ENCODE assay signal across 1 cellular context in the genomic region with DNA sequence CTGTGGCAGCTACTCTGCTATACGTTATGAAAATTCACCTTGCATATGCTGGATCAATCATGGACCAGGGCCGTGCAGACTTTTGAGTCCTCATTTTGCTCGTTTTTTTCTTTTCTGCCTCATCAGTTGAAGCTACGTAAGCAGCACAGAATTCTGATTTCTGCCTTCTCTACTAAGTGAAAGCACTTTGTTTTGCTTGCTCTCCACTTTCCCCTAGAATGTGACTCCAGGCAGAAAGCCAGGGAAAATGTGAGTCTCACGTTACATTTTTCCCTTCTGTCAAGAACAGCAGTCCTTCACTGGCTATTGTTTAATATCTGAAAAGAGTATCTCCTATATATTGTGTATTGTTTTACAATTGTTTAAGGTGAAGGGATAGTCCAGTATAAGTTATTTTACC.
TF ChIP-seq lines count a peak whose summit lies in the region.

No MANE protein-coding gene starts in this region.

TF ChIP-seq in SK-N-SH treated with all-trans-retinoic acid at 6 μM for 48 hours, 23 proteins besides CTCF, POLR2A, EP300 and RAD21 (continued from another document):
- TF ChIP-seq, protein P1, sequence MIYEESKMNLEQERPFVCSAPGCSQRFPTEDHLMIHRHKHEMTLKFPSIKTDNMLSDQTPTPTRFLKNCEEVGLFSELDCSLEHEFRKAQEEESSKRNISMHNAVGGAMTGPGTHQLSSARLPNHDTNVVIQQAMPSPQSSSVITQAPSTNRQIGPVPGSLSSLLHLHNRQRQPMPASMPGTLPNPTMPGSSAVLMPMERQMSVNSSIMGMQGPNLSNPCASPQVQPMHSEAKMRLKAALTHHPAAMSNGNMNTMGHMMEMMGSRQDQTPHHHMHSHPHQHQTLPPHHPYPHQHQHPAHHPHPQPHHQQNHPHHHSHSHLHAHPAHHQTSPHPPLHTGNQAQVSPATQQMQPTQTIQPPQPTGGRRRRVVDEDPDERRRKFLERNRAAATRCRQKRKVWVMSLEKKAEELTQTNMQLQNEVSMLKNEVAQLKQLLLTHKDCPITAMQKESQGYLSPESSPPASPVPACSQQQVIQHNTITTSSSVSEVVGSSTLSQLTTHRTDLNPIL (CRISPR knock-in tag; IDR thresholded peaks at IDR 0.05; ENCODE audit: low read depth) = no peak
- TF ChIP-seq PPARA (CRISPR knock-in tag; IDR thresholded peaks at IDR 0.05; ENCODE audit: borderline replicate concordance) (no peak), ZNF70 (CRISPR knock-in tag; IDR thresholded peaks at IDR 0.05) (no peak), ZNF8 (CRISPR knock-in tag; IDR thresholded peaks at IDR 0.05) (no peak), SNAI2 (CRISPR knock-in tag; IDR thresholded peaks at IDR 0.05) (no peak)
